In the genomic region with DNA sequence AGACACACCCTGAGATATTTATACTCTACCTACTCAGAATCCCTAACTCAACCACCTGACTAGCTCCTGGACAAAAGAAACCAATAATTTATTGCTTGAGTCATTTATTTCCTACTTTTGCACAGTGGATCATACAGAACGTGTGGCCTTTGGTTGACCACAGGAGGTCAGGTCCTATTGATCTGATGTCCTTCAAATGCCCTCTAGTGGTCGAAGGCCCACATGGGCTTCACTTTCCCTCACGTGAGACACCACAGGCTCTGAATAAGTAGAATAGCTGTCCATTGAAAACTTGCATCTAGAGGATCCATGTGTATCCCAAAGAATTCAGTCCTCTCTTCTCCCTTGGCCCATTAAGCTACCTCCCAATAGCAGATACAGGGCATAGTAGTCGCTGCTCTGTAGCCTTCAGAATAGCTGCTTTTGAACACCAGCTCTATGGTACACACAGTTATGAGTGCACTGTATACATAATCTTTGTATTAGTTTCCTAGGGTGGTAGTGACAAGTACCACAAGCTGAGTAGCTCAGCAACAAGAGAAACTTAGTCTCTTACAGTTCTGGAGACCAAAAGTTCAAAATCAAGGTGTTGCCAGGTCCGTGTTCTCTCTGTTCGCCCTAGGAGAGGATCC, we compare ENCODE assay signal across 8 cellular contexts.
A peak's percentile ranks its signal among the peaks of the same experiment; 100 is the strongest.
DNase-seq lines count a peak whose midpoint lies in the region; ATAC-seq, FAIRE-seq and TF ChIP-seq lines count a peak whose summit lies in the region.

No MANE protein-coding gene starts in this region.

- no peaks in the 10 kb centered on the region for H3K79me2 ChIP-seq in HCT116 (ENCODE audit: insufficient read depth, low read length)
- no peaks in the 10 kb centered on the region for H3K79me2 ChIP-seq in neural cell (replicated peaks; ENCODE audit: insufficient read depth, low read length)

- no peaks in the 10 kb centered on the region for H3K4me1 ChIP-seq in HCT116 (ENCODE audit: control insufficient read depth in 1 of 2, insufficient read depth in 2 of 2, low read length in 2 of 2)

- FAIRE-seq in bronchial epithelial cell (lab: Jason Lieb, UNC): peak; percentile 64

- RAD21 ChIA-PET in HCT116 (lab: Charles Lee; ENCODE audit: low non-redundant PET in 1 of 2, low total read pairs in 2 of 2, uncharacterized antibody in 2 of 2, unreplicated experiment in 2 of 2): no interaction called here

- BruUV-seq in HCT116 (replicated peaks; lab: Mats Ljungman, UMichigan): no TSS peak

- TF ChIP-seq CTCF in HCT116 (IDR thresholded peaks at IDR 0.05 in 2 of 3, conservative IDR thresholded peaks at IDR 0.05 in 1 of 3; ENCODE audit: borderline replicate concordance in 1 of 3, insufficient read depth in 1 of 3, low read depth in 2 of 3, low read length in 2 of 3) (peak in 2 of 3 experiments; percentile 34 to 44; a peak in 4 of 6 replicates), bronchial epithelial cell (IDR thresholded peaks at IDR 0.05; ENCODE audit: insufficient read depth, low read length, severe bottlenecking) (peak; percentile 30), neural cell (IDR thresholded peaks at IDR 0.05; ENCODE audit: poor library complexity, severe bottlenecking) (peak; percentile 30)

- H3K9me2 ChIP-seq in HCT116 (ENCODE audit: insufficient read depth) (no peaks in the 10 kb centered on the region), neural cell (ENCODE audit: insufficient read depth, low read length) (no peaks in the 10 kb centered on the region)

- DNase-seq in stimulated activated CD4-positive, alpha-beta T cell treated with anti-CD3 and anti-CD28 coated beads, Interleukin-1b, Interleukin-23, amount 100 ng/mL, for 48 hours: peak; percentile 5
- no peak for DNase-seq in stimulated activated CD4-positive, alpha-beta T cell treated with anti-CD3 and anti-CD28 coated beads, Interleukin-4, amount 100 ng/mL, for 1 hour
- DNase-seq in HCT116 (ENCODE audit: low read depth, low spot score) (no peak), NCI-H146 (lab: John Stamatoyannopoulos, UW) (peak; percentile 39), bronchial epithelial cell (ENCODE audit: low read depth) (peak; percentile 7)

- H3K36me3 ChIP-seq in HCT116 (ENCODE audit: control insufficient read depth in 1 of 2, insufficient read depth in 2 of 2, low read length in 2 of 2) (no peaks in the 10 kb centered on the region), bronchial epithelial cell (ENCODE audit: control insufficient read depth, insufficient read depth, low read length) (no peaks in the 10 kb centered on the region), neural cell (ENCODE audit: insufficient read depth, low read length) (no peaks in the 10 kb centered on the region)

- intact Hi-C loops in HCT116 (cut with micrococcal nuclease): no loop called here

- H4K20me1 ChIP-seq in HCT116 (ENCODE audit: insufficient read depth) (no peaks in the 10 kb centered on the region), neural cell (ENCODE audit: insufficient read depth) (no peaks in the 10 kb centered on the region)

- TF ChIP-seq RAD21 in HCT116 (IDR thresholded peaks at IDR 0.05; ENCODE audit: low read depth) (peak; percentile 20; the same call in 1 of the 2 replicates), neural cell (conservative IDR thresholded peaks at IDR 0.05) (no peak)

- TF ChIP-seq POLR2A in HCT116 (IDR thresholded peaks at IDR 0.05; ENCODE audit: borderline replicate concordance, extremely low read depth, insufficient read depth, insufficient read length): no peak
- no peak for TF ChIP-seq POLR2A in GM18505 (IDR thresholded peaks at IDR 0.05; ENCODE audit: borderline replicate concordance, extremely low read depth, insufficient read depth, insufficient read length)

- no peak overlapping the region for H3K27ac ChIP-seq in HCT116 (ENCODE audit: low read depth, low read length)
- H3K27ac ChIP-seq in neural cell (ENCODE audit: low read length): no peak overlapping the region

- CTCF ChIA-PET in HCT116 (lab: Charles Lee): no interaction called here

- H3F3A ChIP-seq in neural cell (ENCODE audit: insufficient read depth, low read length, poor library complexity, severe bottlenecking): no peaks in the 10 kb centered on the region

- H3K9ac ChIP-seq in HCT116 (ENCODE audit: low read length) (no peak overlapping the region), neural cell (ENCODE audit: low read length) (no peak overlapping the region)

- peak; percentile 71 for ATAC-seq in HCT116
- ATAC-seq in HG03342 (IDR thresholded peaks at IDR 0.05; ENCODE audit: unreplicated experiment): no peak
- ATAC-seq in GM18505 (IDR thresholded peaks at IDR 0.05; ENCODE audit: unreplicated experiment): no peak

- H3K27me3 ChIP-seq in HCT116 (ENCODE audit: insufficient read depth, low read length) (no peaks in the 10 kb centered on the region), bronchial epithelial cell (ENCODE audit: control insufficient read depth, insufficient read depth, low read length) (no peaks in the 10 kb centered on the region), neural cell (ENCODE audit: insufficient read depth, low read depth, low read length) (no peaks in the 10 kb centered on the region)

- no peak overlapping the region for H3K4me3 ChIP-seq in HCT116 (replicated peaks in 1 of 2; ENCODE audit: low read depth in 1 of 2, low read length in 2 of 2)
- no peak overlapping the region for H3K4me3 ChIP-seq in bronchial epithelial cell (ENCODE audit: low read depth, low read length)
- H3K4me3 ChIP-seq in neural cell (ENCODE audit: low read length): no peak overlapping the region

- H2AFZ ChIP-seq in HCT116 (ENCODE audit: low read depth, low read length, poor library complexity, severe bottlenecking): no peak overlapping the region
- H2AFZ ChIP-seq in neural cell (ENCODE audit: low read depth, low read length): no peak overlapping the region

- H3K4me2 ChIP-seq in HCT116 (ENCODE audit: low read length) (no peak overlapping the region), neural cell (ENCODE audit: low read length) (no peak overlapping the region)

- no peak for TF ChIP-seq EP300 in neural cell (conservative IDR thresholded peaks at IDR 0.05; ENCODE audit: poor library complexity, severe bottlenecking)

- POLR2A ChIA-PET in HCT116 (lab: Charles Lee): no interaction called here

- H3K9me3 ChIP-seq in HCT116 (ENCODE audit: control insufficient read depth in 1 of 2, insufficient read depth in 1 of 2, low read depth in 1 of 2, low read length in 2 of 2): no peaks in the 10 kb centered on the region
- no peaks in the 10 kb centered on the region for H3K9me3 ChIP-seq in neural cell (ENCODE audit: low read length)

TF ChIP-seq in HCT116, 20 proteins besides CTCF, POLR2A, EP300 and RAD21 (continues in another document):
- TF ChIP-seq SIN3A (IDR thresholded peaks at IDR 0.05; ENCODE audit: low read depth) (no peak), ZFX (IDR thresholded peaks at IDR 0.05) (no peak), SRF (IDR thresholded peaks at IDR 0.05; ENCODE audit: low read depth) (no peak), ELF1 (IDR thresholded peaks at IDR 0.05; ENCODE audit: borderline replicate concordance, low read depth) (no peak), FOSL1 (IDR thresholded peaks at IDR 0.05; ENCODE audit: low read depth) (no peak), CBX3 (IDR thresholded peaks at IDR 0.05; ENCODE audit: low read depth) (no peak)
- TF ChIP-seq, protein P1, sequence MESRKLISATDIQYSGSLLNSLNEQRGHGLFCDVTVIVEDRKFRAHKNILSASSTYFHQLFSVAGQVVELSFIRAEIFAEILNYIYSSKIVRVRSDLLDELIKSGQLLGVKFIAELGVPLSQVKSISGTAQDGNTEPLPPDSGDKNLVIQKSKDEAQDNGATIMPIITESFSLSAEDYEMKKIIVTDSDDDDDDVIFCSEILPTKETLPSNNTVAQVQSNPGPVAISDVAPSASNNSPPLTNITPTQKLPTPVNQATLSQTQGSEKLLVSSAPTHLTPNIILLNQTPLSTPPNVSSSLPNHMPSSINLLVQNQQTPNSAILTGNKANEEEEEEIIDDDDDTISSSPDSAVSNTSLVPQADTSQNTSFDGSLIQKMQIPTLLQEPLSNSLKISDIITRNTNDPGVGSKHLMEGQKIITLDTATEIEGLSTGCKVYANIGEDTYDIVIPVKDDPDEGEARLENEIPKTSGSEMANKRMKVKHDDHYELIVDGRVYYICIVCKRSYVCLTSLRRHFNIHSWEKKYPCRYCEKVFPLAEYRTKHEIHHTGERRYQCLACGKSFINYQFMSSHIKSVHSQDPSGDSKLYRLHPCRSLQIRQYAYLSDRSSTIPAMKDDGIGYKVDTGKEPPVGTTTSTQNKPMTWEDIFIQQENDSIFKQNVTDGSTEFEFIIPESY (IDR thresholded peaks at IDR 0.05; ENCODE audit: extremely low read depth, insufficient replicate concordance, low read length): no peak
- TF ChIP-seq, protein P2, sequence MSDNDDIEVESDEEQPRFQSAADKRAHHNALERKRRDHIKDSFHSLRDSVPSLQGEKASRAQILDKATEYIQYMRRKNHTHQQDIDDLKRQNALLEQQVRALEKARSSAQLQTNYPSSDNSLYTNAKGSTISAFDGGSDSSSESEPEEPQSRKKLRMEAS (IDR thresholded peaks at IDR 0.05): no peak

TF ChIP-seq in neural cell, 6 proteins besides CTCF, POLR2A, EP300 and RAD21:
- TF ChIP-seq TAF1 (IDR thresholded peaks at IDR 0.05; ENCODE audit: low read depth): no peak
- TF ChIP-seq, protein P3, sequence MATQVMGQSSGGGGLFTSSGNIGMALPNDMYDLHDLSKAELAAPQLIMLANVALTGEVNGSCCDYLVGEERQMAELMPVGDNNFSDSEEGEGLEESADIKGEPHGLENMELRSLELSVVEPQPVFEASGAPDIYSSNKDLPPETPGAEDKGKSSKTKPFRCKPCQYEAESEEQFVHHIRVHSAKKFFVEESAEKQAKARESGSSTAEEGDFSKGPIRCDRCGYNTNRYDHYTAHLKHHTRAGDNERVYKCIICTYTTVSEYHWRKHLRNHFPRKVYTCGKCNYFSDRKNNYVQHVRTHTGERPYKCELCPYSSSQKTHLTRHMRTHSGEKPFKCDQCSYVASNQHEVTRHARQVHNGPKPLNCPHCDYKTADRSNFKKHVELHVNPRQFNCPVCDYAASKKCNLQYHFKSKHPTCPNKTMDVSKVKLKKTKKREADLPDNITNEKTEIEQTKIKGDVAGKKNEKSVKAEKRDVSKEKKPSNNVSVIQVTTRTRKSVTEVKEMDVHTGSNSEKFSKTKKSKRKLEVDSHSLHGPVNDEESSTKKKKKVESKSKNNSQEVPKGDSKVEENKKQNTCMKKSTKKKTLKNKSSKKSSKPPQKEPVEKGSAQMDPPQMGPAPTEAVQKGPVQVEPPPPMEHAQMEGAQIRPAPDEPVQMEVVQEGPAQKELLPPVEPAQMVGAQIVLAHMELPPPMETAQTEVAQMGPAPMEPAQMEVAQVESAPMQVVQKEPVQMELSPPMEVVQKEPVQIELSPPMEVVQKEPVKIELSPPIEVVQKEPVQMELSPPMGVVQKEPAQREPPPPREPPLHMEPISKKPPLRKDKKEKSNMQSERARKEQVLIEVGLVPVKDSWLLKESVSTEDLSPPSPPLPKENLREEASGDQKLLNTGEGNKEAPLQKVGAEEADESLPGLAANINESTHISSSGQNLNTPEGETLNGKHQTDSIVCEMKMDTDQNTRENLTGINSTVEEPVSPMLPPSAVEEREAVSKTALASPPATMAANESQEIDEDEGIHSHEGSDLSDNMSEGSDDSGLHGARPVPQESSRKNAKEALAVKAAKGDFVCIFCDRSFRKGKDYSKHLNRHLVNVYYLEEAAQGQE (IDR thresholded peaks at IDR 0.05; ENCODE audit: borderline replicate concordance): no peak

Comparison
In these comparisons a context has a peak if more than half of its experiments do, and no peak if none do; other contexts are left out.
1. DNase-seq: peak in stimulated activated CD4-positive, alpha-beta T cell treated with anti-CD3 and anti-CD28 coated beads, Interleukin-1b, Interleukin-23, amount 100 ng/mL, for 48 hours (single experiment), NCI-H146 (single experiment) and bronchial epithelial cell (single experiment); none in stimulated activated CD4-positive, alpha-beta T cell treated with anti-CD3 and anti-CD28 coated beads, Interleukin-4, amount 100 ng/mL, for 1 hour (single experiment) and HCT116 (single experiment).
2. Peak in every context shown above with its lines, with median percentiles within 50 percentile points of each other: CTCF ChIP-seq.